ENCODE assay signal across 18 cellular contexts in genomic region chr4:124337874-124338273, GRCh38.
A peak's percentile ranks its signal among the peaks of the same experiment; 100 is the strongest.
DNase-seq lines count a peak whose midpoint lies in the region; ATAC-seq and TF ChIP-seq lines count a peak whose summit lies in the region.
"Had no signal": no experiment of that assay in that cellular context is flagged by ENCODE, and none has a peak within 500 bp of the region (broad histone marks: within the 10 kb centered on the region; RNA-seq: fewer than 3 reads in every experiment).

No MANE protein-coding gene starts in this region.

- 40% methylated on average over 3 of the region's 3 CpGs for WGBS in right cardiac atrium

- H3K4me3 ChIP-seq in cardiac fibroblast (replicated peaks in 1 of 2; ENCODE audit: low read depth in 2 of 2, low read length in 2 of 2) (no peak overlapping the region), right cardiac atrium (ENCODE audit: low read length) (no peak overlapping the region)
- H3K4me3 ChIP-seq: GM23248, skin epidermis had no signal

- DNase-seq in DMS 273 treated with DMSO at 0.1 percent for 48 hours (lab: John Stamatoyannopoulos, UW), result peak; percentile 52
- DNase-seq in NCI-H748 (lab: John Stamatoyannopoulos, UW; ENCODE audit: unreplicated experiment), result peak; percentile 54
- peak; percentile 20 to 53 for DNase-seq in cardiac fibroblast (ENCODE audit: low read depth in 2 of 2)
- peak; percentile 26 to 79 (median 72) for DNase-seq in right cardiac atrium
- no peak for DNase-seq in GM19240 (ENCODE audit: insufficient read length, low spot score)
- DNase-seq: activated CD8-positive, alpha-beta memory T cell treated with anti-CD3 and anti-CD28 coated beads, Interleukin-2, amount 50 U/mL, for 48 hours; activated naive CD4-positive, alpha-beta T cell treated with Interleukin-2 at 50 U/mL for 16 hours; caudate nucleus; GM23248; midbrain; NCI-H1105 treated with DMSO at 0.1 percent for 48 hours; nucleus accumbens; stimulated activated naive CD8-positive, alpha-beta T cell treated with anti-CD3 and anti-CD28 coated beads, Interleukin-15, Interleukin-2, amounts not matched to agents 100 U/mL and 50 U/mL, for 24 hours had no signal

- TF ChIP-seq CTCF in cardiac fibroblast (IDR thresholded peaks at IDR 0.05; ENCODE audit: low read depth, low read length), result no peak

- ATAC-seq in right cardiac atrium (no peak), GM18502 (IDR thresholded peaks at IDR 0.05; ENCODE audit: poor library complexity, unreplicated experiment) (no peak), GM19328 (IDR thresholded peaks at IDR 0.05; ENCODE audit: unreplicated experiment) (no peak), HG02763 (IDR thresholded peaks at IDR 0.05; ENCODE audit: unreplicated experiment) (no peak)
- ATAC-seq: activated CD4-positive, CD25-positive, alpha-beta regulatory T cell treated with anti-CD3 and anti-CD28 coated beads, Interleukin-2, amount 50 U/mL, for 24 hours; stimulated activated naive CD8-positive, alpha-beta T cell treated with anti-CD3 and anti-CD28 coated beads, Interleukin-15, Interleukin-2, amounts not matched to agents 100 U/mL and 50 U/mL, for 24 hours had no signal

- no peaks in the 10 kb centered on the region for H3K4me1 ChIP-seq in right cardiac atrium (ENCODE audit: control insufficient read depth, insufficient read depth, low read length)

- H3K27me3 ChIP-seq in right cardiac atrium (ENCODE audit: control insufficient read depth, insufficient read depth), result no peaks in the 10 kb centered on the region

- intact Hi-C loops in right cardiac atrium (cut with DNase I), result loop anchor here in 2 of 4 donors (10.0 kb wide), 2 partner anchors 907 to 947 kb away; no protein-coding TSS in a partner anchor

- H3K9me3 ChIP-seq in right cardiac atrium (ENCODE audit: control insufficient read depth, low read length), result no peaks in the 10 kb centered on the region

- H3K27ac ChIP-seq in right cardiac atrium (ENCODE audit: low read length), result no peak overlapping the region
- H3K27ac ChIP-seq: GM23248, skin epidermis had no signal
